In genomic region chr9:107855164-107855563, GRCh38 we compare ENCODE assay signal across 1 cellular context.
TF ChIP-seq lines count a peak whose summit lies in the region.

No MANE protein-coding gene starts in this region.

TF ChIP-seq in HCT116, 20 proteins besides CTCF, POLR2A, EP300 and RAD21 (continued from another document):
- no peak for TF ChIP-seq EZH2phosphoT487 (IDR thresholded peaks at IDR 0.05; ENCODE audit: borderline replicate concordance)
- TF ChIP-seq SIN3A (IDR thresholded peaks at IDR 0.05; ENCODE audit: low read depth), result no peak
- no peak for TF ChIP-seq ZFX (IDR thresholded peaks at IDR 0.05)
- TF ChIP-seq CEBPB (IDR thresholded peaks at IDR 0.05; ENCODE audit: low read depth), result no peak
- TF ChIP-seq ELF1 (IDR thresholded peaks at IDR 0.05; ENCODE audit: borderline replicate concordance, low read depth), result no peak
TF ChIP-seq in HCT116: peak in this region for 1.
